ENCODE assay signal across 8 cellular contexts in genomic region chr22:28855355-28856094, GRCh38. TPM values are rescaled to one million over a fixed set of nuclear protein-coding genes. Genes with fewer than 3 reads are reported as not detected.
DNase-seq lines count a peak whose midpoint lies in the region; ATAC-seq and TF ChIP-seq lines count a peak whose summit lies in the region.

No MANE protein-coding gene starts in this region.

- TF ChIP-seq POLR2A in sigmoid colon (IDR thresholded peaks at IDR 0.05): no peak

- intact Hi-C loops in sigmoid colon (cut with DNase I): loop anchor here (1.0 to 5.0 kb wide), 4 partner anchors 27 to 297 kb away; no protein-coding TSS in a partner anchor

- ATAC-seq in RWPE2 (ENCODE audit: low read depth) (peak; percentile 41), GM18517 (IDR thresholded peaks at IDR 0.05; ENCODE audit: unreplicated experiment) (no peak), HG03565 (IDR thresholded peaks at IDR 0.05; ENCODE audit: unreplicated experiment) (no peak)

- DNase-seq in EL (peak; percentile 62), RWPE2 (ENCODE audit: low spot score) (no peak), astrocyte of the hippocampus (ENCODE audit: low read depth, low spot score) (peak; percentile 86), hepatic stellate cell (ENCODE audit: low spot score) (peak; percentile 63), sigmoid colon (peak; percentile 68)

- H3K4me1 ChIP-seq in RWPE2 (ENCODE audit: insufficient read depth, poor library complexity, severe bottlenecking) (no peaks in the 10 kb centered on the region), sigmoid colon (peaks cover 0 to 7% (median 3%) of the 10 kb centered on the region in 4 donors)

- H3K36me3 ChIP-seq in RWPE2 (ENCODE audit: low read depth) (no peaks in the 10 kb centered on the region), sigmoid colon (no peaks in the 10 kb centered on the region)

- 7 to 23% methylated on average over 6 of the region's 6 CpGs for WGBS in sigmoid colon, 2 donors

- TF ChIP-seq CTCF in RWPE2 (IDR thresholded peaks at IDR 0.05; ENCODE audit: poor library complexity, severe bottlenecking) (peak; percentile 92), sigmoid colon (IDR thresholded peaks at IDR 0.05) (peak; percentile 88 to 97 (median 94))

- no peak for TF ChIP-seq EP300 in Ishikawa (IDR thresholded peaks at IDR 0.05; ENCODE audit: borderline replicate concordance)
- no peak for TF ChIP-seq EP300 in sigmoid colon (IDR thresholded peaks at IDR 0.05)

- H3K9me3 ChIP-seq in RWPE2 (ENCODE audit: severe bottlenecking): no peaks in the 10 kb centered on the region
- H3K9me3 ChIP-seq in sigmoid colon: no peaks in the 10 kb centered on the region

- no peaks in the 10 kb centered on the region for H3K27me3 ChIP-seq in RWPE2 (ENCODE audit: insufficient read depth, poor library complexity, severe bottlenecking)
- no peaks in the 10 kb centered on the region for H3K27me3 ChIP-seq in sigmoid colon

- no peak overlapping the region for H3K4me3 ChIP-seq in RWPE2 (ENCODE audit: severe bottlenecking)
- H3K4me3 ChIP-seq in sigmoid colon: no peak overlapping the region

- peak; percentile 97 for TF ChIP-seq RAD21 in Ishikawa (IDR thresholded peaks at IDR 0.05; ENCODE audit: low read depth)

- H3K27ac ChIP-seq in RWPE2 (ENCODE audit: poor library complexity, severe bottlenecking) (no peak overlapping the region), sigmoid colon (no peak overlapping the region)

TF ChIP-seq in Ishikawa, 13 proteins besides CTCF, POLR2A, EP300 and RAD21:
- TF ChIP-seq CEBPB (IDR thresholded peaks at IDR 0.05): 0 out of 2 replicates have a peak, but pooled peaks have one; percentile 8
- TF ChIP-seq YY1 (IDR thresholded peaks at IDR 0.05; ENCODE audit: low read depth): no peak
- TF ChIP-seq TEAD4 (IDR thresholded peaks at IDR 0.05): peak; percentile 46

RNA-seq across cellular contexts. Expression of gene ZNRF3, which starts 27.8 kb away (rescaled TPM):
- 10 to 100 TPM in 2 of 4 donors, 1 to 10 TPM in 2; 8.9 to 13.6 (median 9.7) TPM for total RNA-seq in sigmoid colon
- polyA plus RNA-seq in sigmoid colon: 1 to 10 TPM in 1 of 3 donors, under 1 TPM in 2; 0.23 to 3.9 (median 0.60) TPM

RNA-seq across cellular contexts. Expression of gene XBP1, which starts 55.2 kb away (rescaled TPM):
- 100 to 1,000 TPM in 2 of 4 donors, 10 to 100 TPM in 2; 76.7 to 126 (median 106) TPM for total RNA-seq in sigmoid colon
- polyA plus RNA-seq in sigmoid colon: 100 to 1,000 TPM in 2 of 3 donors, 10 to 100 TPM in 1; 87.6 to 134 (median 106) TPM
